ENCODE assay signal across 19 cellular contexts in genomic region chr5:137440800-137441199, GRCh38. TPM values are rescaled to one million over a fixed set of nuclear protein-coding genes. Genes with fewer than 3 reads are reported as not detected.
"Had no signal": no experiment of that assay in that cellular context is flagged by ENCODE, and none has a peak within 500 bp of the region (broad histone marks: within the 10 kb centered on the region; RNA-seq: fewer than 3 reads in every experiment).

No MANE protein-coding gene starts in this region.

- H3K27me3 ChIP-seq: brain microvascular endothelial cell, colonic mucosa, MG63 had no signal

- H3K36me3 ChIP-seq: brain microvascular endothelial cell, colonic mucosa had no signal

- H3K9me3 ChIP-seq: colonic mucosa, MG63 had no signal

- H3K27ac ChIP-seq: brain microvascular endothelial cell, colonic mucosa had no signal

- H3K4me3 ChIP-seq: colonic mucosa, MG63 had no signal

- H3K4me1 ChIP-seq: colonic mucosa had no signal

- DNase-seq: activated CD4-positive, alpha-beta memory T cell treated with anti-CD3 and anti-CD28 coated beads for 36 hours; activated CD4-positive, alpha-beta T cell treated with anti-CD3 and anti-CD28 coated beads, Interleukin-2, amount 10 ng/mL, durations not matched to agents 7 days and 5 days; activated CD4-positive, CD25-positive, alpha-beta regulatory T cell; activated CD8-positive, alpha-beta memory T cell treated with anti-CD3 and anti-CD28 coated beads for 24 hours; activated effector memory CD4-positive, alpha-beta T cell treated with anti-CD3 and anti-CD28 coated beads, Interleukin-2, amount 50 U/mL, for 16 hours; activated naive CD4-positive, alpha-beta T cell treated with anti-CD3 and anti-CD28 coated beads for 36 hours; activated T-cell treated with anti-CD3 and anti-CD28 coated beads, Interleukin-2, amount 50 U/mL, for 4 hours; brain microvascular endothelial cell; cerebellar nuclear complex; colonic mucosa; MG63; MV-4-11; NCI-H1105 treated with DMSO at 0.1 percent for 48 hours; NCI-H1694 treated with DMSO at 0.1 percent for 48 hours; NCI-H2171 treated with DMSO at 0.1 percent for 48 hours; SIG-M5; T-helper 17 cell; T-helper 9 cell had no signal

RNA-seq across cellular contexts. Expression of gene SPOCK1, which starts 58.3 kb away (rescaled TPM):
- total RNA-seq: activated CD4-positive, alpha-beta memory T cell treated with anti-CD3 and anti-CD28 coated beads for 36 hours; activated T-cell treated with anti-CD3 and anti-CD28 coated beads, Interleukin-2, amount 50 U/mL, for 4 hours; T-helper 17 cell had no signal
- polyA plus RNA-seq: IgD-negative memory B cell had no signal
